8 cellular contexts compared by ENCODE assay signal in the genomic region with DNA sequence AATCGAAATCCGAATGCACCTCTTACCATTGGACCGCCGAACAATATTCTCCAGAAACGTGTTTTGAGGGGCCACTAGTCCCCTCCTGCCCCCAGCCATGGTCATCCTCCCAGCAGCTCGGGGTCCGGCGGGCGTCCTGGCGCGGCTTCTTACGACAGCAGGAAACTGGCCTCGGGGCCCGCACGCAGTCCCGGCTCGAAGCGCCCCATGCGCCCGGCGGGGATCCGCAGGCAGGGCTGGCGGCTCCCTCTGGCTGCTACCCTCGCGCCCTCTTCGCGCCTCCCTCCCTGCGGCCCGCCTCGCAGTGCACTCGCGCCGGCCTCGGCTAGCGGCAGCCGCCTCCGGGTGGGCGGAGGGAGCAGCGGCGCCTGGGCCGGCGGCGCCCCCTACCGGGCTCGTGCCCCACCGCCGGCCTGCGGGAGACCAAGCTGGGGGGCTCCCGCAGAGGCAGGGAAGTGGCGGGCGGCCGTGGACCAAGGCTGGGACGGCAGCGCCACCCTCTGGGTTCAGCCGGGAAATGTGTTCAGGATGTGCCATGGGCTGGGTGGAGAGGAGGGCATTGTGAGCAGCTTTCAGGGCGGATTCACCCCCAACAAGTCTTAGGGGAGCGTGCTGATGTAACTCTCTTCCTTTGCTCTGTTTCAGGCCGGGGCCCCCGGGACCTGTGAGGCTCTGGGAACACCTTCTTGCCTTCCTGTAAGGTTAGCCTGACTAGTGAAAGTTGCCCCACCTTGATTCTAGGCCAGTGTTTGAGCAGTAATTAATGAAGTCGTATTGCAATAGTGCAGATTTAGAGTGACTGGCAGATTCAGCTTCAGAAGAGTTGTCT. TPM values are rescaled to one million over a fixed set of nuclear protein-coding genes. Genes with fewer than 3 reads are reported as not detected.
DNase-seq lines count a peak whose midpoint lies in the region; ATAC-seq, FAIRE-seq and TF ChIP-seq lines count a peak whose summit lies in the region.

A gene with protein sequence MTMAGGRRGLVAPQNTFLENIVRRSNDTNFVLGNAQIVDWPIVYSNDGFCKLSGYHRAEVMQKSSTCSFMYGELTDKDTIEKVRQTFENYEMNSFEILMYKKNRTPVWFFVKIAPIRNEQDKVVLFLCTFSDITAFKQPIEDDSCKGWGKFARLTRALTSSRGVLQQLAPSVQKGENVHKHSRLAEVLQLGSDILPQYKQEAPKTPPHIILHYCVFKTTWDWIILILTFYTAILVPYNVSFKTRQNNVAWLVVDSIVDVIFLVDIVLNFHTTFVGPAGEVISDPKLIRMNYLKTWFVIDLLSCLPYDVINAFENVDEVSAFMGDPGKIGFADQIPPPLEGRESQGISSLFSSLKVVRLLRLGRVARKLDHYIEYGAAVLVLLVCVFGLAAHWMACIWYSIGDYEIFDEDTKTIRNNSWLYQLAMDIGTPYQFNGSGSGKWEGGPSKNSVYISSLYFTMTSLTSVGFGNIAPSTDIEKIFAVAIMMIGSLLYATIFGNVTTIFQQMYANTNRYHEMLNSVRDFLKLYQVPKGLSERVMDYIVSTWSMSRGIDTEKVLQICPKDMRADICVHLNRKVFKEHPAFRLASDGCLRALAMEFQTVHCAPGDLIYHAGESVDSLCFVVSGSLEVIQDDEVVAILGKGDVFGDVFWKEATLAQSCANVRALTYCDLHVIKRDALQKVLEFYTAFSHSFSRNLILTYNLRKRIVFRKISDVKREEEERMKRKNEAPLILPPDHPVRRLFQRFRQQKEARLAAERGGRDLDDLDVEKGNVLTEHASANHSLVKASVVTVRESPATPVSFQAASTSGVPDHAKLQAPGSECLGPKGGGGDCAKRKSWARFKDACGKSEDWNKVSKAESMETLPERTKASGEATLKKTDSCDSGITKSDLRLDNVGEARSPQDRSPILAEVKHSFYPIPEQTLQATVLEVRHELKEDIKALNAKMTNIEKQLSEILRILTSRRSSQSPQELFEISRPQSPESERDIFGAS (minus strand): TSS at position 308 of the 829 bp plus-strand sequence. CDS start 203 bp downstream, at position 105.

- no peak within 1 kb of the TSS for H3K27ac Mint-ChIP-seq in natural killer cell
- H3K27ac Mint-ChIP-seq in stimulated activated memory B cell treated with anti-CD40 and anti-IgM and Interleukin-4, amounts not matched to agents 10 μg/mL and 1 μg/mL and 100 μg/mL, for 72 hours: no peak within 1 kb of the TSS

- H3K4me3 Mint-ChIP-seq in natural killer cell: peak within 1 kb of the TSS; percentile 71
- H3K4me3 Mint-ChIP-seq in stimulated activated memory B cell treated with anti-CD40 and anti-IgM and Interleukin-4, amounts not matched to agents 10 μg/mL and 1 μg/mL and 100 μg/mL, for 72 hours: peak within 1 kb of the TSS; percentile 63

- H3K4me3 ChIP-seq in HUES48 (ENCODE audit: low read depth, low read length) (peak within 1 kb of the TSS; percentile 68), OCI-LY3 (ENCODE audit: low read length) (no peak within 1 kb of the TSS), esophagus squamous epithelium (peak within 1 kb of the TSS; percentile 34 to 69 (median 46))

- H3K36me3 ChIP-seq in HUES48 (ENCODE audit: control insufficient read depth, insufficient read depth, low read length): no peaks in the 10 kb centered on the region
- no peaks in the 10 kb centered on the region for H3K36me3 ChIP-seq in OCI-LY3 (replicated peaks; ENCODE audit: low read depth, low read length)
- no peaks in the 10 kb centered on the region for H3K36me3 ChIP-seq in esophagus squamous epithelium

- H3K9ac ChIP-seq in HUES48 (ENCODE audit: low read depth, low read length): peak within 1 kb of the TSS; percentile 34; the same call in 1 of the 2 replicates
- no peak within 1 kb of the TSS for H3K9ac ChIP-seq in OCI-LY3 (ENCODE audit: low read length)

- no peaks in the 10 kb centered on the region for H3K36me3 Mint-ChIP-seq in natural killer cell
- no peaks in the 10 kb centered on the region for H3K36me3 Mint-ChIP-seq in stimulated activated memory B cell treated with anti-CD40 and anti-IgM and Interleukin-4, amounts not matched to agents 10 μg/mL and 1 μg/mL and 100 μg/mL, for 72 hours

- no peaks in the 10 kb centered on the region for H3K9me3 ChIP-seq in HUES48 (ENCODE audit: control insufficient read depth, insufficient read depth, low read length)
- H3K9me3 ChIP-seq in OCI-LY3 (ENCODE audit: insufficient read depth, low read length): no peaks in the 10 kb centered on the region
- no peaks in the 10 kb centered on the region for H3K9me3 ChIP-seq in esophagus squamous epithelium

- intact Hi-C loops in esophagus squamous epithelium (cut with DNase I): loop anchor here (2.0 to 10.0 kb wide), 2 partner anchors 551 to 689 kb away; no protein-coding TSS in a partner anchor
- intact Hi-C loops in natural killer cell (cut with micrococcal nuclease): no loop called here

- peak; percentile 96 for TF ChIP-seq CTCF in D721Med (IDR thresholded peaks at IDR 0.05; ENCODE audit: insufficient read depth, missing control alignments)
- TF ChIP-seq CTCF in OCI-LY3 (IDR thresholded peaks at IDR 0.05; ENCODE audit: low read depth, low read length): peak; percentile 39
- TF ChIP-seq CTCF in esophagus squamous epithelium (IDR thresholded peaks at IDR 0.05): peak; percentile 77 to 97 (median 86)
- TF ChIP-seq CTCF in natural killer cell (IDR thresholded peaks at IDR 0.05): peak; percentile 70

- H3K27ac ChIP-seq in HUES48 (ENCODE audit: low read depth, low read length) (no peak within 1 kb of the TSS), OCI-LY3 (ENCODE audit: low read length) (no peak within 1 kb of the TSS), esophagus squamous epithelium (peak within 1 kb of the TSS in 2 of 4 donors; percentile 5 to 33)

- DNase-seq in D721Med (ENCODE audit: insufficient read length, low spot score) (peak; percentile 76), esophagus squamous epithelium (lab: John Stamatoyannopoulos, UW) (no peak), natural killer cell (peak; percentile 60)
- DNase-seq in activated T-cell treated with anti-CD3 and anti-CD28 coated beads, Interleukin-2, amount 50 U/mL, for 48 hours: peak; percentile 91 to 92

- FAIRE-seq in D721Med (lab: Jason Lieb, UNC): peak; percentile 66

- H3K4me1 ChIP-seq in HUES48 (ENCODE audit: control insufficient read depth, insufficient read depth, low read length) (peaks cover 3% of the 10 kb centered on the region; the same call in 1 of the 2 replicates), OCI-LY3 (ENCODE audit: low read length) (peaks cover 8% of the 10 kb centered on the region), esophagus squamous epithelium (peaks cover 10 to 20% (median 12%) of the 10 kb centered on the region in 3 donors)

- H3K79me2 ChIP-seq in OCI-LY3 (ENCODE audit: low read length): no peaks in the 10 kb centered on the region

- no peak for TF ChIP-seq POLR2A in esophagus squamous epithelium (IDR thresholded peaks at IDR 0.05)

- peaks cover 50 to 81% of the 10 kb centered on the region in 2 donors for H3K27me3 Mint-ChIP-seq in natural killer cell (ENCODE audit: low read depth in 2 of 2)
- peaks cover 48% of the 10 kb centered on the region for H3K27me3 Mint-ChIP-seq in stimulated activated memory B cell treated with anti-CD40 and anti-IgM and Interleukin-4, amounts not matched to agents 10 μg/mL and 1 μg/mL and 100 μg/mL, for 72 hours

- H3K27me3 ChIP-seq in HUES48 (ENCODE audit: control insufficient read depth, insufficient read depth, low read length): peaks cover 29% of the 10 kb centered on the region
- H3K27me3 ChIP-seq in OCI-LY3 (ENCODE audit: low read depth, low read length): peaks cover 29% of the 10 kb centered on the region
- H3K27me3 ChIP-seq in esophagus squamous epithelium: peaks cover 0 to 60% (median 2%) of the 10 kb centered on the region in 4 donors

- H2AFZ ChIP-seq in OCI-LY3 (ENCODE audit: low read depth, low read length): no peak within 1 kb of the TSS

- H3K4me2 ChIP-seq in OCI-LY3 (ENCODE audit: low read length): no peak within 1 kb of the TSS

- ATAC-seq in GM21447 (IDR thresholded peaks at IDR 0.05; ENCODE audit: unreplicated experiment) (peak; percentile 93), natural killer cell (peak; percentile 90 to 93 (median 92))
- ATAC-seq in stimulated activated memory B cell treated with anti-CD40 and anti-IgM and Interleukin-4, amounts not matched to agents 10 μg/mL and 1 μg/mL and 100 μg/mL, for 72 hours: peak; percentile 90

- H4K20me1 ChIP-seq in OCI-LY3 (ENCODE audit: insufficient read depth, low read length): no peaks in the 10 kb centered on the region

- peaks cover 0 to 12% of the 10 kb centered on the region in 2 donors for H3K4me1 Mint-ChIP-seq in natural killer cell
- H3K4me1 Mint-ChIP-seq in stimulated activated memory B cell treated with anti-CD40 and anti-IgM and Interleukin-4, amounts not matched to agents 10 μg/mL and 1 μg/mL and 100 μg/mL, for 72 hours: peaks cover 18% of the 10 kb centered on the region

- H3K9me3 Mint-ChIP-seq in natural killer cell: no peaks in the 10 kb centered on the region
- H3K9me3 Mint-ChIP-seq in stimulated activated memory B cell treated with anti-CD40 and anti-IgM and Interleukin-4, amounts not matched to agents 10 μg/mL and 1 μg/mL and 100 μg/mL, for 72 hours: no peaks in the 10 kb centered on the region

- WGBS in esophagus squamous epithelium, 2 donors: 0% methylated on average over 7 to 14 of the region's 60 CpGs

RNA-seq across cellular contexts. Expression of the gene that starts here (rescaled TPM):
- total RNA-seq in esophagus squamous epithelium (1 to 10 TPM in 1 of 4 donors, under 1 TPM in 2, not detected in 1; 0.57 to 1.0 (median 0.83) TPM), natural killer cell (not detected)

Comparison
In these comparisons a context has a peak if more than half of its experiments do, and no peak if none do; other contexts are left out.
1. Peak in DNase-seq and ATAC-seq in natural killer cell; RNA of the gene not detected or under 1 TPM.
2. CTCF ChIP-seq: peak in every context shown above with its lines; median percentile 96 in D721Med; 86 in esophagus squamous epithelium; 70 in natural killer cell; 39 in OCI-LY3.